8 cellular contexts compared by ENCODE assay signal in genomic region chr14:105999361-106000028, GRCh38.
A peak's percentile ranks its signal among the peaks of the same experiment; 100 is the strongest.
DNase-seq lines count a peak whose midpoint lies in the region; ATAC-seq, FAIRE-seq and TF ChIP-seq lines count a peak whose summit lies in the region.

No MANE protein-coding gene starts in this region.

- H3K36me3 Mint-ChIP-seq in T-cell (no peaks in the 10 kb centered on the region), astrocyte (ENCODE audit: low read depth, unreplicated experiment) (no peaks in the 10 kb centered on the region)

- H3K27me3 Mint-ChIP-seq in T-cell (no peaks in the 10 kb centered on the region), astrocyte (ENCODE audit: low read depth, unreplicated experiment) (no peaks in the 10 kb centered on the region)

- peak overlapping the region in 1 of 3 donors; percentile 63 for H3K4me3 Mint-ChIP-seq in T-cell
- no peak overlapping the region for H3K4me3 Mint-ChIP-seq in astrocyte (ENCODE audit: unreplicated experiment)

- H3K4me1 ChIP-seq in astrocyte (ENCODE audit: insufficient read depth, low read length), result no peaks in the 10 kb centered on the region
- no peaks in the 10 kb centered on the region for H3K4me1 ChIP-seq in lower lobe of right lung
- no peaks in the 10 kb centered on the region for H3K4me1 ChIP-seq in upper lobe of left lung

- H3K9me3 Mint-ChIP-seq in T-cell, result no peaks in the 10 kb centered on the region
- H3K9me3 Mint-ChIP-seq in astrocyte (ENCODE audit: unreplicated experiment), result peaks cover 12% of the 10 kb centered on the region

- peak overlapping the region; percentile 23 to 44 for H3K27ac Mint-ChIP-seq in T-cell
- H3K27ac Mint-ChIP-seq in astrocyte (ENCODE audit: unreplicated experiment), result no peak overlapping the region

- intact Hi-C loops in lower lobe of right lung (cut with DNase I), result no loop called here

- H3K27me3 ChIP-seq in astrocyte (ENCODE audit: insufficient read depth, low read length) (no peaks in the 10 kb centered on the region), lower lobe of right lung (ENCODE audit: low read depth) (no peaks in the 10 kb centered on the region), upper lobe of left lung (no peaks in the 10 kb centered on the region)

- H3K79me2 ChIP-seq in astrocyte (ENCODE audit: insufficient read depth, low read length), result no peaks in the 10 kb centered on the region

- H2AFZ ChIP-seq in astrocyte (ENCODE audit: low read depth, low read length), result no peak overlapping the region

- H3K4me2 ChIP-seq in astrocyte (ENCODE audit: low read length), result no peak overlapping the region

- H3K36me3 ChIP-seq in astrocyte (ENCODE audit: insufficient read depth, low read length) (no peaks in the 10 kb centered on the region), lower lobe of right lung (no peaks in the 10 kb centered on the region), upper lobe of left lung (no peaks in the 10 kb centered on the region)

- TF ChIP-seq POLR2A in upper lobe of left lung (IDR thresholded peaks at IDR 0.05), result no peak

- DNase-seq in A172 (ENCODE audit: low spot score), result peak; percentile 46
- peak in 33 of 34 experiments; percentile 39 to 84 (median 67) for DNase-seq in T-cell
- DNase-seq in astrocyte (ENCODE audit: low read depth), result no peak
- peak; percentile 80 for DNase-seq in lower lobe of right lung
- peak; percentile 4 to 34 for DNase-seq in upper lobe of left lung

- peaks cover 34 to 53% (median 49%) of the 10 kb centered on the region in 3 donors for H3K4me1 Mint-ChIP-seq in T-cell
- H3K4me1 Mint-ChIP-seq in astrocyte (ENCODE audit: low read depth, unreplicated experiment), result no peaks in the 10 kb centered on the region

- TF ChIP-seq EP300 in upper lobe of left lung (IDR thresholded peaks at IDR 0.05), result no peak

- TF ChIP-seq CTCF in astrocyte (IDR thresholded peaks at IDR 0.05; ENCODE audit: insufficient read depth, low read depth, low read length) (peak; percentile 15), lower lobe of right lung (IDR thresholded peaks at IDR 0.05) (peak; percentile 53), upper lobe of left lung (IDR thresholded peaks at IDR 0.05) (peak in 3 of 6 experiments; percentile 18 to 46 (median 41))

- H4K20me1 ChIP-seq in astrocyte (ENCODE audit: insufficient read depth, low read length), result no peaks in the 10 kb centered on the region

- WGBS in upper lobe of left lung, 2 donors, result 40 to 53% methylated on average over 1 to 10 of the region's 15 CpGs

- ATAC-seq in GM18861 (IDR thresholded peaks at IDR 0.05; ENCODE audit: unreplicated experiment) (peak; percentile 64), HG03196 (IDR thresholded peaks at IDR 0.05; ENCODE audit: unreplicated experiment) (peak; percentile 85), T-cell (replicated peaks in 1 of 4) (peak in 3 of 4 experiments; percentile 59 to 72 (median 66)), lower lobe of right lung (peak; percentile 86 to 96), upper lobe of left lung (ENCODE audit: low FRiP score in 2 of 2) (peak; percentile 68 to 75), HG02885 (IDR thresholded peaks at IDR 0.05; ENCODE audit: poor library complexity, unreplicated experiment) (no peak)

- CTCF ChIA-PET in T-cell (lab: Charles Lee), result interaction anchor here in 1 of 2 donors (1.0 kb wide), 1 partner anchor 16 kb away, joined by 4 read pairs; no protein-coding TSS in a partner anchor

- POLR2A ChIA-PET in T-cell (lab: Charles Lee), result no interaction called here

- H3K9ac ChIP-seq in astrocyte (ENCODE audit: low read length), result no peak overlapping the region

- H3K4me3 ChIP-seq in astrocyte (ENCODE audit: insufficient read depth, low read depth, low read length), result no peak overlapping the region
- H3K4me3 ChIP-seq in lower lobe of right lung, result no peak overlapping the region
- H3K4me3 ChIP-seq in upper lobe of left lung, result no peak overlapping the region

- no peak for FAIRE-seq in astrocyte (lab: Jason Lieb, UNC)

- H3K9me3 ChIP-seq in astrocyte (ENCODE audit: insufficient read depth, low read depth, low read length), result peaks cover 2% of the 10 kb centered on the region
- no peaks in the 10 kb centered on the region for H3K9me3 ChIP-seq in lower lobe of right lung
- H3K9me3 ChIP-seq in upper lobe of left lung, result no peaks in the 10 kb centered on the region

- H3K27ac ChIP-seq in astrocyte (ENCODE audit: low read depth, low read length) (no peak overlapping the region), lower lobe of right lung (no peak overlapping the region), upper lobe of left lung (no peak overlapping the region)
